ENCODE assay signal across 1 cellular context in the genomic region with DNA sequence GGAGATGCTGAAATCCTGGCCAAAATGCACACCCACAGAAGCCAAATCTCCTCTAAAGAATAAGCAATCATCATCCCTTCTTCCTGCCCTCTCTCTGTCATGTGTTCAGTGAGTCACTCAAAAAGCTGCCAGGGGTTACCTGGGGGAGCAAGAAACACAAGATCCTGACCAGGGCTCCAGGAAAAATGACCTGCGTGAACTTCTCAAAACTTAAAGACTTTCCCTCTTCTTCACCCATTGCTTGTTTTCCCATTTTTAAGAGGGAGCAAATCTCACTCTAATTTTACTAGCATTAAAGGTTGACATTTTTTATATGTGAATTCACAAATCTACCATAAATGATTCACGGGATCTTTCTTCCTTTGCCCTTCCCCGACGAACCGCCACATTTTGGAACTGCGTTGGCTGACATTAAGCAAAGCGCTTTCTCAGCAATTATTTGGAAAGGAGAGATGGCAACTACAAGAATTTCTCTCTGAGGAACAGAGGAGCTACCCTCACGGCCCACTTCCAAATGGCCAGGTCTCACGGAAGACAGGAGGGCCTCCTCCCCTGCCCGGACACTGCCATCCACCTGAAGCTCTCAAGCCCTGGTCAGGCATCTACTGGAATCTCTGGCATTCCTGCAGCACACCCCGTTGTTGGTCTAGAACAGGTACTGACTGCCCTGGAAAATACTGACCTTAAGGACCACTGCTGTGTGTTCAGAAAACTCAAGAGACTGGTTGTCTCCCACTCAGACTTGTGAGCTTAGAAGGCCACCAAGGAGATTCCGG.
A peak's percentile ranks its signal among the peaks of the same experiment; 100 is the strongest.
TF ChIP-seq lines count a peak whose summit lies in the region.

No MANE protein-coding gene starts in this region.

TF ChIP-seq in IMR-90, 13 proteins besides CTCF, POLR2A, EP300 and RAD21:
- peak; percentile 29; the same call in 1 of the 2 replicates for TF ChIP-seq BHLHE40 (IDR thresholded peaks at IDR 0.05; ENCODE audit: low read depth, low read length)
- peak; percentile 56 for TF ChIP-seq MAFK (IDR thresholded peaks at IDR 0.05; ENCODE audit: low read depth, low read length)
- TF ChIP-seq, protein P1, sequence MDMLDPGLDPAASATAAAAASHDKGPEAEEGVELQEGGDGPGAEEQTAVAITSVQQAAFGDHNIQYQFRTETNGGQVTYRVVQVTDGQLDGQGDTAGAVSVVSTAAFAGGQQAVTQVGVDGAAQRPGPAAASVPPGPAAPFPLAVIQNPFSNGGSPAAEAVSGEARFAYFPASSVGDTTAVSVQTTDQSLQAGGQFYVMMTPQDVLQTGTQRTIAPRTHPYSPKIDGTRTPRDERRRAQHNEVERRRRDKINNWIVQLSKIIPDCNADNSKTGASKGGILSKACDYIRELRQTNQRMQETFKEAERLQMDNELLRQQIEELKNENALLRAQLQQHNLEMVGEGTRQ (IDR thresholded peaks at IDR 0.05; ENCODE audit: low read depth, low read length) = peak; percentile 35; the same call in 1 of the 2 replicates
- TF ChIP-seq CEBPB (IDR thresholded peaks at IDR 0.05; ENCODE audit: low read depth, low read length) = no peak
- TF ChIP-seq MAZ (IDR thresholded peaks at IDR 0.05; ENCODE audit: borderline replicate concordance, low read depth, low read length) = no peak
- TF ChIP-seq CHD1 (IDR thresholded peaks at IDR 0.05; ENCODE audit: low read depth, low read length) = no peak
- TF ChIP-seq RCOR1 (IDR thresholded peaks at IDR 0.05; ENCODE audit: insufficient replicate concordance, low read length) = no peak
- no peak for TF ChIP-seq NFE2L2 (IDR thresholded peaks at IDR 0.05; ENCODE audit: low read depth, low read length)
- TF ChIP-seq RFX5 (IDR thresholded peaks at IDR 0.05; ENCODE audit: low read depth, low read length) = no peak
- TF ChIP-seq FOS (IDR thresholded peaks at IDR 0.05; ENCODE audit: low read depth, low read length) = no peak
